Comparison of ENCODE assay signal across 30 cellular contexts in the genomic region with DNA sequence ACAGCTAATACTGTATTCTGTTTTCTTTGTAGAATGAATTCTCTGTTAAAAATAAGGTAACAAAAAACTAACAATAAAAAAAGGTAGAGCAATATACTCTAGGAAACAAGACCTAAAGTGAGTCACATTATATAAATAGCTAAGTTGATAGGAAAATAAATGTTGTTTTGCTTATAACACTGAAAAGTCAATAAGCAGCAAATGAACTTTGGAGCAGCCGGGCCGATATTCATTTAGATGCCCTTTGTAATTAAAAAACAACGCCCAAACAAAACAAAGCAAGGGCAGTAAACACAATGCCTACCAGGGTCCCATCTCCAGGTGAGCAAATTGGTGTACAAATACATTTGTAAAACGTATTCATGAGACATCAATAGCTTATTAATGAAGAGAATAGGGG.
"Had no signal": no experiment of that assay in that cellular context is flagged by ENCODE, and none has a peak within 500 bp of the region (broad histone marks: within the 10 kb centered on the region; RNA-seq: fewer than 3 reads in every experiment).

No MANE protein-coding gene starts in this region.

- H3K9me3 Mint-ChIP-seq: effector memory CD8-positive, alpha-beta T cell; immature natural killer cell; nephron progenitor cell had no signal

- H3K4me1 ChIP-seq: psoas muscle, thyroid gland had no signal

- ATAC-seq: effector memory CD8-positive, alpha-beta T cell; left ventricle myocardium superior; naive thymus-derived CD8-positive, alpha-beta T cell; psoas muscle; right cardiac atrium had no signal

- H3K36me3 ChIP-seq: ovary, stomach, thyroid gland had no signal

- FAIRE-seq: endometrium, frontal cortex had no signal

- H3K4me3 ChIP-seq: lung, ovary, psoas muscle, smooth muscle cell, stomach, thyroid gland had no signal

- H3K27ac ChIP-seq: ovary, psoas muscle, stomach, thyroid gland had no signal

- H3K27ac Mint-ChIP-seq: effector memory CD8-positive, alpha-beta T cell; immature natural killer cell; naive thymus-derived CD8-positive, alpha-beta T cell; nephron progenitor cell had no signal

- H3K9me3 ChIP-seq: ovary, psoas muscle, stomach, thyroid gland had no signal

- DNase-seq: cerebellar nuclear complex; cortex of kidney; effector memory CD8-positive, alpha-beta T cell; erythroblast; hypothalamus; immature natural killer cell; islet precursor cell; kidney glomerular epithelial cell; left ventricle myocardium superior; mesenchymal stem cell; midbrain; naive thymus-derived CD8-positive, alpha-beta T cell; nephron progenitor cell; occipital lobe; ovary; posterior cingulate gyrus; psoas muscle; right cardiac atrium; stimulated activated CD4-positive, alpha-beta T cell treated with anti-CD3 and anti-CD28 coated beads, Interleukin-12 subunit alpha, Interleukin-12 subunit beta, amount 100 ng/mL, for 4 hours; stimulated activated CD4-positive, alpha-beta T cell treated with anti-CD3 and anti-CD28 coated beads, Interleukin-1b, Interleukin-23, amount 100 ng/mL, for 48 hours; stimulated activated CD4-positive, alpha-beta T cell treated with anti-CD3 and anti-CD28 coated beads, Interleukin-4, amount 100 ng/mL, for 1 hour; stimulated activated CD8-positive, alpha-beta memory T cell treated with anti-CD3 and anti-CD28 coated beads, Interleukin-4, amount 100 ng/mL, for 48 hours; stimulated activated naive CD4-positive, alpha-beta T cell treated with Interleukin-2 at 50 U/mL for 16 hours; stomach; thyroid gland; trophoblast cell had no signal

- H3K4me3 Mint-ChIP-seq: effector memory CD8-positive, alpha-beta T cell; immature natural killer cell; naive thymus-derived CD8-positive, alpha-beta T cell; nephron progenitor cell had no signal

- H3K27me3 ChIP-seq: ovary, stomach, thyroid gland had no signal

- H3K27me3 Mint-ChIP-seq: effector memory CD8-positive, alpha-beta T cell; naive thymus-derived CD8-positive, alpha-beta T cell had no signal

- H3K36me3 Mint-ChIP-seq: immature natural killer cell; naive thymus-derived CD8-positive, alpha-beta T cell had no signal
